Comparison of ENCODE assay signal across 11 cellular contexts in genomic region chr3:124799676-124800075, GRCh38.
"Had no signal": no experiment of that assay in that cellular context is flagged by ENCODE, and none has a peak within 500 bp of the region (broad histone marks: within the 10 kb centered on the region; RNA-seq: fewer than 3 reads in every experiment).

No MANE protein-coding gene starts in this region.

- ATAC-seq: stimulated activated effector memory CD8-positive, alpha-beta T cell treated with anti-CD3 and anti-CD28 coated beads, Interleukin-12 subunit alpha, Interleukin-12 subunit beta, amount 100 ng/mL, for 72 hours; T-helper 17 cell had no signal

- H3K27me3 ChIP-seq: body of pancreas, esophagus squamous epithelium, upper lobe of left lung had no signal

- DNase-seq: activated CD4-positive, alpha-beta memory T cell treated with anti-CD3 and anti-CD28 coated beads, Interleukin-2, amount 10 ng/mL, durations not matched to agents 7 days and 5 days; activated CD4-positive, alpha-beta T cell treated with anti-CD3 and anti-CD28 coated beads for 4 hours; activated gamma-delta T cell treated with Interleukin-2 at 50 U/mL for 16 hours; amniotic stem cell; effector CD8-positive, alpha-beta T cell; esophagus squamous epithelium; SIG-M5; T-helper 17 cell; upper lobe of left lung had no signal

- H3K9me3 ChIP-seq: body of pancreas, esophagus squamous epithelium, upper lobe of left lung had no signal

- H3K4me3 ChIP-seq: body of pancreas, esophagus squamous epithelium, upper lobe of left lung had no signal
